Comparison of ENCODE assay signal across 1 cellular context in genomic region chr19:32097620-32098019, GRCh38.
TF ChIP-seq lines count a peak whose summit lies in the region.

No MANE protein-coding gene starts in this region.

TF ChIP-seq in A549, 52 proteins besides CTCF, POLR2A, EP300 and RAD21 (continued from another document):
- no peak for TF ChIP-seq HOXA7 (CRISPR knock-in tag; IDR thresholded peaks at IDR 0.05)
- TF ChIP-seq EHMT2 (IDR thresholded peaks at IDR 0.05; ENCODE audit: low read depth) = no peak
